In the genomic region with DNA sequence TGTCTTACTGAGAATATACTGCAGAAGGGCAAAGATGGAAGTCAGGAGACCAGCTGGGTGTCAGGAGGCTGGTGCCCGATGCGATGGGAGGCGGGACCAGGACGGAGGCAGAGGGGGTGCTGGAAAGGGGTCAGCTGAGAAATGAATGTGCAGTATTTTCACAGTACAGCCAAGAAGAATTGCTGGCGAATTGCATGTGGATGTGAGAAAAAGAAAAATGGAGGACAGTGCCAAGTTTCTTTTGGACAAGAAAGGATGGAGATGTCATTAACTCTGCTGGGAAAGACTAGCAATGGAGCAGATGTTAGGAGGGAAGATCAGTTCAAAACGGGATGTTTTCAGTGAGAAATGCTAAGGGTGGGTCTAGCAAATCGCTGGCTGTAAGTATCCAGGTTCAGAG, we compare ENCODE assay signal across 15 cellular contexts.
"Had no signal": no experiment of that assay in that cellular context is flagged by ENCODE, and none has a peak within 500 bp of the region (broad histone marks: within the 10 kb centered on the region; RNA-seq: fewer than 3 reads in every experiment).

No MANE protein-coding gene starts in this region.

- H3K4me3 ChIP-seq: ascending aorta, lower lobe of right lung, ovary, transverse colon had no signal

- ATAC-seq: activated CD8-positive, alpha-beta T cell treated with anti-CD3 and anti-CD28 coated beads for 36 hours; activated T-cell treated with anti-CD3 and anti-CD28 coated beads, Interleukin-2, amount 50 U/mL, for 72 hours; lower lobe of right lung; stimulated activated naive B cell treated with anti-CD40 and anti-IgM and Interleukin-4, amounts not matched to agents 10 μg/mL and 1 μg/mL and 100 μg/mL, for 72 hours had no signal

- H3K36me3 ChIP-seq: ascending aorta, lower lobe of right lung, ovary, transverse colon had no signal

- H3K9me3 ChIP-seq: ascending aorta, lower lobe of right lung, ovary, transverse colon had no signal

- H3K4me3 Mint-ChIP-seq: activated B cell treated with CpG ODN at 0.5 μM for 24 hours; activated CD8-positive, alpha-beta T cell treated with anti-CD3 and anti-CD28 coated beads for 36 hours; activated T-cell treated with anti-CD3 and anti-CD28 coated beads, Interleukin-2, amount 50 U/mL, for 72 hours; endodermal cell; stimulated activated naive B cell treated with anti-CD40 and anti-IgM and Interleukin-4, amounts not matched to agents 10 μg/mL and 1 μg/mL and 100 μg/mL, for 72 hours had no signal

- DNase-seq: activated B cell treated with CpG ODN at 0.5 μM for 24 hours; activated CD4-positive, alpha-beta T cell treated with anti-CD3 and anti-CD28 coated beads for 48 hours; activated CD8-positive, alpha-beta T cell treated with anti-CD3 and anti-CD28 coated beads for 36 hours; activated gamma-delta T cell treated with Interleukin-2 at 50 U/mL for 16 hours; activated T-cell treated with anti-CD3 and anti-CD28 coated beads, Interleukin-2, amount 50 U/mL, for 72 hours; dermis blood vessel endothelial cell; endodermal cell; lower lobe of right lung; midbrain; ovary; stimulated activated CD4-positive, alpha-beta T cell treated with anti-CD3 and anti-CD28 coated beads, Interleukin-4, amount 100 ng/mL, for 1 hour; stimulated activated naive B cell treated with anti-CD40 and anti-IgM and Interleukin-4, amounts not matched to agents 10 μg/mL and 1 μg/mL and 100 μg/mL, for 72 hours; T-helper 2 cell; transverse colon had no signal

- H3K27me3 ChIP-seq: ascending aorta, ovary, transverse colon had no signal

- H3K27ac Mint-ChIP-seq: activated B cell treated with CpG ODN at 0.5 μM for 24 hours; activated CD8-positive, alpha-beta T cell treated with anti-CD3 and anti-CD28 coated beads for 36 hours; activated T-cell treated with anti-CD3 and anti-CD28 coated beads, Interleukin-2, amount 50 U/mL, for 72 hours; endodermal cell; stimulated activated naive B cell treated with anti-CD40 and anti-IgM and Interleukin-4, amounts not matched to agents 10 μg/mL and 1 μg/mL and 100 μg/mL, for 72 hours had no signal

- H3K27me3 Mint-ChIP-seq: activated B cell treated with CpG ODN at 0.5 μM for 24 hours; activated CD8-positive, alpha-beta T cell treated with anti-CD3 and anti-CD28 coated beads for 36 hours; stimulated activated naive B cell treated with anti-CD40 and anti-IgM and Interleukin-4, amounts not matched to agents 10 μg/mL and 1 μg/mL and 100 μg/mL, for 72 hours had no signal

- H3K4me1 ChIP-seq: ascending aorta, lower lobe of right lung had no signal

- H3K9me3 Mint-ChIP-seq: activated B cell treated with CpG ODN at 0.5 μM for 24 hours; activated CD8-positive, alpha-beta T cell treated with anti-CD3 and anti-CD28 coated beads for 36 hours; activated T-cell treated with anti-CD3 and anti-CD28 coated beads, Interleukin-2, amount 50 U/mL, for 72 hours; endodermal cell had no signal

- H3K27ac ChIP-seq: ascending aorta, lower lobe of right lung, ovary, transverse colon had no signal
